ENCODE assay signal across 9 cellular contexts in genomic region chr12:100348657-100349454, GRCh38. TPM values are rescaled to one million over a fixed set of nuclear protein-coding genes. Genes with fewer than 3 reads are reported as not detected.
A peak's percentile ranks its signal among the peaks of the same experiment; 100 is the strongest.
DNase-seq lines count a peak whose midpoint lies in the region; ATAC-seq, FAIRE-seq and TF ChIP-seq lines count a peak whose summit lies in the region.
"Had no signal": no experiment of that assay in that cellular context is flagged by ENCODE, and none has a peak within 500 bp of the region (broad histone marks: within the 10 kb centered on the region; RNA-seq: fewer than 3 reads in every experiment).

No MANE protein-coding gene starts in this region.

- POLR2A ChIA-PET in Caco-2 (lab: Charles Lee) = no interaction called here

- H3K9me3 ChIP-seq in Caco-2 (no peaks in the 10 kb centered on the region), kidney (ENCODE audit: control insufficient read depth in 1 of 2, low read length in 2 of 2) (no peaks in the 10 kb centered on the region)

- BruUV-seq in Caco-2 (replicated peaks; lab: Mats Ljungman, UMichigan) = no TSS peak

- H3K4me3 Mint-ChIP-seq in Caco-2 (ENCODE audit: unreplicated experiment) = no peak overlapping the region

- H3K36me3 ChIP-seq in Caco-2 (ENCODE audit: control insufficient read depth, insufficient read depth, low read length) = no peaks in the 10 kb centered on the region
- no peaks in the 10 kb centered on the region for H3K36me3 ChIP-seq in kidney (ENCODE audit: control insufficient read depth in 1 of 2, insufficient read depth in 2 of 2, low read length in 2 of 2)

- no peak overlapping the region for H3K27ac ChIP-seq in kidney (ENCODE audit: low read depth in 2 of 2, low read length in 2 of 2)

- H3K9me3 Mint-ChIP-seq in Caco-2 (ENCODE audit: unreplicated experiment) = no peaks in the 10 kb centered on the region

- CTCF ChIA-PET in Caco-2 (lab: Charles Lee) = interaction anchor here (1.0 to 1.5 kb wide), 2 partner anchors 56 to 205 kb away, joined by 3 to 5 read pairs; no protein-coding TSS in a partner anchor

- intact Hi-C loops in Caco-2 (cut with micrococcal nuclease; ENCODE audit: unreplicated experiment) = loop anchor here (1.0 kb wide), 5 partner anchors 43 to 384 kb away; no protein-coding TSS in a partner anchor
- intact Hi-C loops in kidney (cut with DNase I) = no loop called here

- H3K9ac ChIP-seq in kidney (ENCODE audit: low read length in 2 of 2) = no peak overlapping the region

- no peak for FAIRE-seq in kidney (lab: Jason Lieb, UNC)

- no peaks in the 10 kb centered on the region for H3K4me1 Mint-ChIP-seq in Caco-2 (ENCODE audit: low read depth, unreplicated experiment)

- in situ Hi-C loops in KBM-7 (cut with MboI; ENCODE audit: low pct_unique_long_range_greater_than_20kb, low sequenced_read_pairs) = no loop called here

- H3K4me1 ChIP-seq in Caco-2 = no peaks in the 10 kb centered on the region
- H3K4me1 ChIP-seq in kidney (ENCODE audit: control insufficient read depth in 1 of 2, insufficient read depth in 1 of 2, low read depth in 1 of 2, low read length in 2 of 2) = no peaks in the 10 kb centered on the region

- no peaks in the 10 kb centered on the region for H3K36me3 Mint-ChIP-seq in Caco-2 (ENCODE audit: insufficient read depth, unreplicated experiment)

- TF ChIP-seq CTCF in Caco-2 (IDR thresholded peaks at IDR 0.05; ENCODE audit: insufficient read depth in 1 of 2, low read depth in 1 of 2, low read length in 1 of 2, severe bottlenecking in 1 of 2, unreplicated experiment in 1 of 2) (peak; percentile 28 to 56), kidney (IDR thresholded peaks at IDR 0.05; ENCODE audit: borderline replicate concordance, extremely low read depth, insufficient read depth) (peak; percentile 15)

- H3K27ac Mint-ChIP-seq in Caco-2 (ENCODE audit: unreplicated experiment) = no peak overlapping the region

- ATAC-seq in SK-N-SH treated with all-trans-retinoic acid at 6 μM for 48 hours (peak; percentile 82), HG02938 (IDR thresholded peaks at IDR 0.05; ENCODE audit: unreplicated experiment) (no peak)

- no peaks in the 10 kb centered on the region for H3K27me3 ChIP-seq in Caco-2 (replicated peaks; ENCODE audit: control insufficient read depth, insufficient read depth, low read length)

- peaks cover 3% of the 10 kb centered on the region for H3K27me3 Mint-ChIP-seq in Caco-2 (ENCODE audit: insufficient read depth, unreplicated experiment)

- DNase-seq in Caco-2 = peak in 1 of 2 experiments; percentile 23
- peak; percentile 40 for DNase-seq in KBM-7
- DNase-seq in kidney = no peak
- DNase-seq in GM19240 (ENCODE audit: insufficient read length, low spot score) = no peak
- no peak for DNase-seq in activated CD4-positive, alpha-beta T cell treated with anti-CD3 and anti-CD28 coated beads, Interleukin-2, amount 50 U/mL, for 1 hour
- no peak for DNase-seq in stimulated activated CD4-positive, alpha-beta T cell treated with anti-CD3 and anti-CD28 coated beads, Interleukin-15, amount 100 ng/mL, for 24 hours

- no peak overlapping the region for H3K4me3 ChIP-seq in Caco-2 (ENCODE audit: low read depth, low read length)
- no peak overlapping the region for H3K4me3 ChIP-seq in kidney (ENCODE audit: low read length in 2 of 2)

TF ChIP-seq in SK-N-SH treated with all-trans-retinoic acid at 6 μM for 48 hours, 23 proteins besides CTCF, POLR2A, EP300 and RAD21:
- TF ChIP-seq TOX (CRISPR knock-in tag; IDR thresholded peaks at IDR 0.05; ENCODE audit: borderline replicate concordance) = no peak
- TF ChIP-seq ZNF8 (CRISPR knock-in tag; IDR thresholded peaks at IDR 0.05) = no peak
- TF ChIP-seq ZFP30 (CRISPR knock-in tag; IDR thresholded peaks at IDR 0.05) = no peak
- TF ChIP-seq GLIS3 (CRISPR knock-in tag; IDR thresholded peaks at IDR 0.05) = no peak
- TF ChIP-seq ZFP3 (CRISPR knock-in tag; IDR thresholded peaks at IDR 0.05) = no peak

RNA-seq across cellular contexts. Expression of gene SLC17A8, which starts 8.0 kb away (rescaled TPM):
- not detected in 2 replicates for total RNA-seq in Caco-2 (2022)
- total RNA-seq in kidney = 0.16 TPM
- polyA plus RNA-seq in kidney (ENCODE audit: insufficient read depth, low read depth, low replicate concordance) = 0.09 TPM
- polyA plus RNA-seq: esophagus had no signal
